In the genomic region with DNA sequence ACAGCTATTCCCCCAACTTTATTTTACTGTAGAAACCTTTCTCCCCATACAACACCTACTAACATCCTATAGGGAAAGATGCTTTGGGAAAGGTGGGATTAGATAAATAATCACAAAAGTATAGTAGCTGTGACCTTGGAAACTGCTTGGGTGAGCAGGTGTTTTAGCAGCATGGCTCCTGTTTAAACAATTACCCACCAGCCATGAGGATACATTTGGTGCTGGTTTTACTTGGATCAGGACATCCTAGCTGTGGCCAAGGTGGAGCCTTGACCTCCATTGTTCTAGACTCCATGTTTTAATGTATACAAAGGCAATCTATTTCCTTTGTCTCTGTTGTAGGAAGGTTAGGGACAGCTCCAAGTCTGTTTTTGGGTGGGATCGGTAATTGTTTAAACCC, we compare ENCODE assay signal across 18 cellular contexts.
"Had no signal": no experiment of that assay in that cellular context is flagged by ENCODE, and none has a peak within 500 bp of the region (broad histone marks: within the 10 kb centered on the region; RNA-seq: fewer than 3 reads in every experiment).

No MANE protein-coding gene starts in this region.

- H3K27ac Mint-ChIP-seq: naive thymus-derived CD8-positive, alpha-beta T cell had no signal

- DNase-seq: cortex of kidney; effector memory CD4-positive, alpha-beta T cell; heart right ventricle; hypothalamus; mammary epithelial cell; mucosa of descending colon; naive thymus-derived CD8-positive, alpha-beta T cell; ovary; small intestine; stimulated activated CD4-positive, alpha-beta T cell treated with anti-CD3 and anti-CD28 coated beads, Interleukin-12 subunit alpha, Interleukin-12 subunit beta, amount 100 ng/mL, for 4 hours; stimulated activated naive CD4-positive, alpha-beta T cell treated with Interleukin-2 at 50 U/mL for 16 hours; trophoblast cell had no signal

- H3K27me3 ChIP-seq: dorsolateral prefrontal cortex, ovary, right atrium auricular region had no signal

- H3K27ac ChIP-seq: dorsolateral prefrontal cortex, heart right ventricle, ovary, right atrium auricular region had no signal

- H3K4me3 Mint-ChIP-seq: naive thymus-derived CD8-positive, alpha-beta T cell; neural crest cell had no signal

- H3K36me3 Mint-ChIP-seq: naive thymus-derived CD8-positive, alpha-beta T cell had no signal

- H3K36me3 ChIP-seq: heart right ventricle, ovary, right atrium auricular region had no signal

- H3K4me3 ChIP-seq: dorsolateral prefrontal cortex, heart right ventricle, mucosa of descending colon, ovary, right atrium auricular region had no signal

- FAIRE-seq: endometrium, frontal cortex, islet of Langerhans, small intestine had no signal

- H3K9me3 ChIP-seq: heart right ventricle, mucosa of descending colon, ovary, right atrium auricular region had no signal

- H3K4me1 Mint-ChIP-seq: naive thymus-derived CD8-positive, alpha-beta T cell had no signal
